In the genomic region with DNA sequence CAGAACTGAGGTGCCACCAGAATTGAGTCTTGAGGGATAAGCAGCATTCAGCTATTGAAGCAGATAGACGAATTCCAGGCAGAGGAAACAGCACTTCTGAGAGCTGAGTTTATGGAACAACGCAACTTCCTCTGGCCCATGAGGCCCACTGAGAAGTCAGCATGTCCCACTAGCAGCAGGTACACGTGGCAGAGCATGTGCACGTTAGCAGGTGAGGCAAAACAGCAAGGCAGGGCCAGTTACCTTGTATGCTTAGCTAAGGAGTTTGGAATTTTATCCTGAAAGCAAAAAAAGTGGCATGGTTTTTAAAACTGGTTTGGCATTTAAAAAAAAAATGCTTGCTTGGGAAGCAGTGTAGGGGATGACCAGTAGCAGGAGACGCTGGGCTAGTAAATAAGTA, we compare ENCODE assay signal across 1 cellular context.
TF ChIP-seq lines count a peak whose summit lies in the region.

No MANE protein-coding gene starts in this region.

TF ChIP-seq in GM12878, 131 proteins besides CTCF, POLR2A, EP300 and RAD21 (continued from another document):
- TF ChIP-seq, protein P1, sequence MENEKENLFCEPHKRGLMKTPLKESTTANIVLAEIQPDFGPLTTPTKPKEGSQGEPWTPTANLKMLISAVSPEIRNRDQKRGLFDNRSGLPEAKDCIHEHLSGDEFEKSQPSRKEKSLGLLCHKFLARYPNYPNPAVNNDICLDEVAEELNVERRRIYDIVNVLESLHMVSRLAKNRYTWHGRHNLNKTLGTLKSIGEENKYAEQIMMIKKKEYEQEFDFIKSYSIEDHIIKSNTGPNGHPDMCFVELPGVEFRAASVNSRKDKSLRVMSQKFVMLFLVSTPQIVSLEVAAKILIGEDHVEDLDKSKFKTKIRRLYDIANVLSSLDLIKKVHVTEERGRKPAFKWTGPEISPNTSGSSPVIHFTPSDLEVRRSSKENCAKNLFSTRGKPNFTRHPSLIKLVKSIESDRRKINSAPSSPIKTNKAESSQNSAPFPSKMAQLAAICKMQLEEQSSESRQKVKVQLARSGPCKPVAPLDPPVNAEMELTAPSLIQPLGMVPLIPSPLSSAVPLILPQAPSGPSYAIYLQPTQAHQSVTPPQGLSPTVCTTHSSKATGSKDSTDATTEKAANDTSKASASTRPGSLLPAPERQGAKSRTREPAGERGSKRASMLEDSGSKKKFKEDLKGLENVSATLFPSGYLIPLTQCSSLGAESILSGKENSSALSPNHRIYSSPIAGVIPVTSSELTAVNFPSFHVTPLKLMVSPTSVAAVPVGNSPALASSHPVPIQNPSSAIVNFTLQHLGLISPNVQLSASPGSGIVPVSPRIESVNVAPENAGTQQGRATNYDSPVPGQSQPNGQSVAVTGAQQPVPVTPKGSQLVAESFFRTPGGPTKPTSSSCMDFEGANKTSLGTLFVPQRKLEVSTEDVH (IDR thresholded peaks at IDR 0.05; ENCODE audit: low read depth, partially characterized antibody) = no peak
- no peak for TF ChIP-seq RCOR1 (conservative IDR thresholded peaks at IDR 0.05; ENCODE audit: low read depth, low read length)
- TF ChIP-seq ZNF274 (IDR thresholded peaks at IDR 0.05; ENCODE audit: insufficient read depth, insufficient read length) = no peak
- no peak for TF ChIP-seq CHD2 (IDR thresholded peaks at IDR 0.05; ENCODE audit: borderline replicate concordance, low read depth, low read length)
- TF ChIP-seq SMC3 (IDR thresholded peaks at IDR 0.05; ENCODE audit: borderline replicate concordance, low read length) = no peak
- TF ChIP-seq FOXM1 (IDR thresholded peaks at IDR 0.05; ENCODE audit: low read depth, low read length) = no peak
- TF ChIP-seq NR2F1 (conservative IDR thresholded peaks at IDR 0.05) = no peak
- no peak for TF ChIP-seq JUND (IDR thresholded peaks at IDR 0.05; ENCODE audit: low read depth, low read length)
